In the genomic region with DNA sequence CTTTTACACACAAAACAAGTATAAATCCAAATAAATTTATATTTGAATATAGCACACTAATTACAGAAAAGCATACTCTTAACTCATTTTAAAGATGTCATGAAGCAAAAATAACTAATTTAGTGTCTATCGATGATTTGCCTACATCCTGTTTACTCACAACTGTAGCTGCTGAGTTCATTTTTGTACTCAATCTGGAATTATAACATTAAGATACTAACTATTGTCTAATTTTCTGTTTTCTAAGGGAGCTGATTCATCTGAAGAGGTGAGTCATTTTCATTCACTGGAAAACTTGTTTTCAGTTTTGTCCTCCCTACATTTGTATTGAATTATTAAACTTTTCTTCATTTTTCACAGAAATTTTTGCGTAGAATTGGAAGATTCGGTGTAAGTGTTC, we compare ENCODE assay signal across 29 cellular contexts. TPM values are rescaled to one million over a fixed set of nuclear protein-coding genes. Genes with fewer than 3 reads are reported as not detected.
DNase-seq lines count a peak whose midpoint lies in the region; ATAC-seq, FAIRE-seq and TF ChIP-seq lines count a peak whose summit lies in the region.
"Had no signal": no experiment of that assay in that cellular context is flagged by ENCODE, and none has a peak within 500 bp of the region (broad histone marks: within the 10 kb centered on the region; RNA-seq: fewer than 3 reads in every experiment).

No MANE protein-coding gene starts in this region.

- no peaks in the 10 kb centered on the region for H3K27me3 ChIP-seq in bronchial epithelial cell (ENCODE audit: control insufficient read depth, insufficient read depth, low read length)
- H3K27me3 ChIP-seq in thyroid gland: no peaks in the 10 kb centered on the region
- H3K27me3 ChIP-seq: hepatocyte, neutrophil had no signal

- 92 to 94% methylated on average over 3 of the region's 3 CpGs for whole genome bisulfite sequencing in thyroid gland, 2 donors

- ATAC-seq in GM19351 (IDR thresholded peaks at IDR 0.05; ENCODE audit: unreplicated experiment): peak; percentile 45
- peak; percentile 51 for ATAC-seq in HG03469 (IDR thresholded peaks at IDR 0.05; ENCODE audit: unreplicated experiment)
- no peak for ATAC-seq in activated T-cell treated with anti-CD3 and anti-CD28 coated beads, Interleukin-2, amount 50 U/mL, for 4 hours
- ATAC-seq: activated CD8-positive, alpha-beta T cell treated with anti-CD3 and anti-CD28 coated beads, Interleukin-2, amount 10 ng/mL, durations not matched to agents 7 days and 5 days; lower lobe of right lung; stimulated activated naive CD8-positive, alpha-beta T cell treated with anti-CD3 and anti-CD28 coated beads, Interleukin-15, amount 100 ng/mL, for 72 hours had no signal

- TF ChIP-seq POLR2A in thyroid gland (IDR thresholded peaks at IDR 0.05): no peak

- TF ChIP-seq CTCF in bronchial epithelial cell (IDR thresholded peaks at IDR 0.05; ENCODE audit: insufficient read depth, low read length, severe bottlenecking) (no peak), thyroid gland (IDR thresholded peaks at IDR 0.05) (no peak)

- DNase-seq in bronchial epithelial cell (ENCODE audit: low read depth) (peak; percentile 63), renal cortical epithelial cell (ENCODE audit: low read depth) (peak; percentile 19), thyroid gland (no peak)
- DNase-seq in effector CD8-positive, alpha-beta T cell (lab: John Stamatoyannopoulos, UW): no peak
- no peak for DNase-seq in activated T-cell treated with anti-CD3 and anti-CD28 coated beads, Interleukin-2, amount 50 U/mL, for 4 hours
- DNase-seq: activated CD4-positive, CD25-positive, alpha-beta regulatory T cell treated with anti-CD3 and anti-CD28 coated beads, Interleukin-2, amount 50 U/mL, for 72 hours; activated CD8-positive, alpha-beta T cell treated with anti-CD3 and anti-CD28 coated beads, Interleukin-2, amount 10 ng/mL, durations not matched to agents 7 days and 5 days; activated naive CD4-positive, alpha-beta T cell; activated T-cell treated with anti-CD3 and anti-CD28 coated beads, Interleukin-2, amount 50 U/mL, for 1 hour; DMS79; IMR-90; lower lobe of right lung; NCI-H1436; NCI-H2171; SHP77 treated with DMSO at 0.1 percent for 48 hours; stimulated activated CD4-positive, alpha-beta T cell treated with anti-CD3 and anti-CD28 coated beads, Interleukin-4, amount 100 ng/mL, for 1 hour; stimulated activated naive CD8-positive, alpha-beta T cell treated with anti-CD3 and anti-CD28 coated beads, Interleukin-15, amount 100 ng/mL, for 72 hours had no signal

- H3K9me3 Mint-ChIP-seq in activated T-cell treated with anti-CD3 and anti-CD28 coated beads, Interleukin-2, amount 50 U/mL, for 4 hours: no peaks in the 10 kb centered on the region
- H3K9me3 Mint-ChIP-seq: stimulated activated naive CD8-positive, alpha-beta T cell treated with anti-CD3 and anti-CD28 coated beads, Interleukin-15, amount 100 ng/mL, for 72 hours; type B pancreatic cell had no signal

- no peak overlapping the region for H3K27ac ChIP-seq in thyroid gland
- H3K27ac ChIP-seq: hepatocyte, HL-60, lower lobe of right lung, neutrophil had no signal

- FAIRE-seq in bronchial epithelial cell (lab: Jason Lieb, UNC): no peak
- FAIRE-seq: GM19239, H54, islet of Langerhans had no signal

- H3K4me1 Mint-ChIP-seq in activated T-cell treated with anti-CD3 and anti-CD28 coated beads, Interleukin-2, amount 50 U/mL, for 4 hours (ENCODE audit: low read depth): no peaks in the 10 kb centered on the region
- H3K4me1 Mint-ChIP-seq: stimulated activated naive CD8-positive, alpha-beta T cell treated with anti-CD3 and anti-CD28 coated beads, Interleukin-15, amount 100 ng/mL, for 72 hours had no signal

- H3K9me3 ChIP-seq in thyroid gland: no peaks in the 10 kb centered on the region
- H3K9me3 ChIP-seq: lower lobe of right lung, neutrophil had no signal

- no peaks in the 10 kb centered on the region for H3K4me1 ChIP-seq in thyroid gland
- H3K4me1 ChIP-seq: lower lobe of right lung had no signal

- no peaks in the 10 kb centered on the region for H3K36me3 Mint-ChIP-seq in activated T-cell treated with anti-CD3 and anti-CD28 coated beads, Interleukin-2, amount 50 U/mL, for 4 hours (ENCODE audit: insufficient read depth)
- H3K36me3 Mint-ChIP-seq: type B pancreatic cell had no signal

- no peak overlapping the region for H3K4me3 Mint-ChIP-seq in activated T-cell treated with anti-CD3 and anti-CD28 coated beads, Interleukin-2, amount 50 U/mL, for 4 hours
- H3K4me3 Mint-ChIP-seq: activated CD8-positive, alpha-beta T cell treated with anti-CD3 and anti-CD28 coated beads, Interleukin-2, amount 10 ng/mL, durations not matched to agents 7 days and 5 days; stimulated activated naive CD8-positive, alpha-beta T cell treated with anti-CD3 and anti-CD28 coated beads, Interleukin-15, amount 100 ng/mL, for 72 hours; type B pancreatic cell had no signal

- intact Hi-C loops in thyroid gland (cut with DNase I): no loop called here

- no peak overlapping the region for H3K4me3 ChIP-seq in bronchial epithelial cell (ENCODE audit: low read depth, low read length)
- H3K4me3 ChIP-seq in thyroid gland (replicated peaks in 1 of 3): no peak overlapping the region
- H3K4me3 ChIP-seq: hepatocyte, lower lobe of right lung had no signal

- no peaks in the 10 kb centered on the region for H3K27me3 Mint-ChIP-seq in activated T-cell treated with anti-CD3 and anti-CD28 coated beads, Interleukin-2, amount 50 U/mL, for 4 hours (ENCODE audit: low read depth)
- H3K27me3 Mint-ChIP-seq: stimulated activated naive CD8-positive, alpha-beta T cell treated with anti-CD3 and anti-CD28 coated beads, Interleukin-15, amount 100 ng/mL, for 72 hours; type B pancreatic cell had no signal

- H3K36me3 ChIP-seq in bronchial epithelial cell (ENCODE audit: control insufficient read depth, insufficient read depth, low read length) (no peaks in the 10 kb centered on the region), thyroid gland (no peaks in the 10 kb centered on the region)
- H3K36me3 ChIP-seq: lower lobe of right lung, neutrophil had no signal

RNA-seq across cellular contexts. Expression of a gene that starts 3.7 kb away (rescaled TPM):
- total RNA-seq in bronchial epithelial cell: not detected in 2 replicates
- total RNA-seq in renal cortical epithelial cell: not detected in 2 replicates
- total RNA-seq in thyroid gland: not detected
- total RNA-seq in activated T-cell treated with anti-CD3 and anti-CD28 coated beads, Interleukin-2, amount 50 U/mL, for 4 hours: not detected
- total RNA-seq: activated CD8-positive, alpha-beta T cell treated with anti-CD3 and anti-CD28 coated beads, Interleukin-2, amount 10 ng/mL, durations not matched to agents 7 days and 5 days; cerebellum; fibroblast of villous mesenchyme; hepatocyte; IMR-90; lower lobe of right lung; pulmonary artery endothelial cell had no signal

RNA-seq across cellular contexts. Expression of a gene that starts 28.8 kb away (rescaled TPM):
- total RNA-seq in bronchial epithelial cell: not detected in 2 replicates
- not detected in 2 replicates for total RNA-seq in renal cortical epithelial cell
- not detected for total RNA-seq in thyroid gland
- not detected for total RNA-seq in activated T-cell treated with anti-CD3 and anti-CD28 coated beads, Interleukin-2, amount 50 U/mL, for 4 hours
- total RNA-seq: activated CD8-positive, alpha-beta T cell treated with anti-CD3 and anti-CD28 coated beads, Interleukin-2, amount 10 ng/mL, durations not matched to agents 7 days and 5 days; cerebellum; fibroblast of villous mesenchyme; hepatocyte; IMR-90; lower lobe of right lung; pulmonary artery endothelial cell had no signal

RNA-seq across cellular contexts. Expression of a gene that starts 33.9 kb away (rescaled TPM):
- total RNA-seq in bronchial epithelial cell (not detected in 2 replicates), renal cortical epithelial cell (not detected in 2 replicates), thyroid gland (not detected)
- total RNA-seq in activated T-cell treated with anti-CD3 and anti-CD28 coated beads, Interleukin-2, amount 50 U/mL, for 4 hours: not detected
- total RNA-seq: activated CD8-positive, alpha-beta T cell treated with anti-CD3 and anti-CD28 coated beads, Interleukin-2, amount 10 ng/mL, durations not matched to agents 7 days and 5 days; cerebellum; fibroblast of villous mesenchyme; hepatocyte; IMR-90; lower lobe of right lung; pulmonary artery endothelial cell had no signal

RNA-seq across cellular contexts. Expression of a gene that starts 50.8 kb away (rescaled TPM):
- not detected in 2 replicates for total RNA-seq in bronchial epithelial cell
- not detected in 2 replicates for total RNA-seq in renal cortical epithelial cell
- not detected for total RNA-seq in thyroid gland
- not detected for total RNA-seq in activated T-cell treated with anti-CD3 and anti-CD28 coated beads, Interleukin-2, amount 50 U/mL, for 4 hours
- total RNA-seq: activated CD8-positive, alpha-beta T cell treated with anti-CD3 and anti-CD28 coated beads, Interleukin-2, amount 10 ng/mL, durations not matched to agents 7 days and 5 days; cerebellum; hepatocyte; IMR-90; lower lobe of right lung; pulmonary artery endothelial cell had no signal

Comparison
In these comparisons a context has a peak if more than half of its experiments do, and no peak if none do; other contexts are left out.
1. ATAC-seq: peak in GM19351 (single experiment) and HG03469 (single experiment); none in activated T-cell treated with anti-CD3 and anti-CD28 coated beads, Interleukin-2, amount 50 U/mL, for 4 hours (0 of 2).
2. DNase-seq: peak in bronchial epithelial cell (single experiment) and renal cortical epithelial cell (single experiment); none in thyroid gland (0 of 2), effector CD8-positive, alpha-beta T cell (single experiment) and activated T-cell treated with anti-CD3 and anti-CD28 coated beads, Interleukin-2, amount 50 U/mL, for 4 hours (single experiment).